In the genomic region with DNA sequence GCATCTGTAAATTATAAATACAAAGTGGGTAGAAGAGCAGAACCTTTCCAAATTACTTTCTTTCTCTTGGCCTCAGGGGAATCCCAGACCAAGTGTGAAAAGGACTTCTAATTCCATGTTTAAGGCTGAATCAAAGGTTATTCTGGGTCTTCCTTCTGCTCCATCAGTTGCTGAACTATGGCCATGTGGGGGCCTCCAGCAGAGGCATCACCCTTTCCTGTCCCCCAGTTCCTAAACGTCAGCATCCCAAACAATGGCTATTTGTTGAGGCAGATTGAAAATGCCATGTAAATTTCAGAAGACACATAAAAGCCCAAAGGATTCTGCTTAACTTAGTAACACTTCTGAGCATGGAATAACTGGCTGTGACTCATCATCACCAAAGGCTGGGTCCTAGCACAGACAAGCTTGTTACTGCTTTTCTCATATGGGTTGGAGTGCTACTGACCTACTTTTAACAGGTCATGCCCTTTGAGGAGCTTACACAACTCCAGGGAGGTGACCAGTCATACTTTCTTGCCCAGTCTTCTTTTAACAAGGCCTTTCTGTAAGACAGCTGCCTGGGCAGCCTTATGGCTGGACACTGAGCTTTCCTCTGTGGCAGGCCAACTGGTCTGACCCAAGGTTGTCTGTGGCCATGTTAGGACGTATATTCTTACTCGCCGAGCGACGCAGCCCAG, we compare ENCODE assay signal across 9 cellular contexts.
DNase-seq lines count a peak whose midpoint lies in the region; ATAC-seq and TF ChIP-seq lines count a peak whose summit lies in the region.
"Had no signal": no experiment of that assay in that cellular context is flagged by ENCODE, and none has a peak within 500 bp of the region (broad histone marks: within the 10 kb centered on the region; RNA-seq: fewer than 3 reads in every experiment).

No MANE protein-coding gene starts in this region.

- no peaks in the 10 kb centered on the region for H3K9me3 ChIP-seq in ascending aorta

- H3K27me3 Mint-ChIP-seq in HFFc6 (ENCODE audit: insufficient read depth) (no peaks in the 10 kb centered on the region; the same call in 1 of the 2 replicates), progenitor cell of endocrine pancreas (no peaks in the 10 kb centered on the region)

- H3K4me1 ChIP-seq in ascending aorta: peaks cover 0 to 11% of the 10 kb centered on the region in 2 donors

- intact Hi-C loops in ascending aorta (cut with DNase I) (no loop called here), left ventricle myocardium superior (cut with micrococcal nuclease) (no loop called here)

- DNase-seq in HFFc6 (peak; percentile 93), ascending aorta (ENCODE audit: low spot score in 2 of 2) (peak in 1 of 2 donors; percentile 69), left ventricle myocardium superior (peak; percentile 43), activated gamma-delta T cell treated with Interleukin-2 at 50 U/mL for 16 hours (no peak), putamen (ENCODE audit: low spot score) (no peak), NCI-H446 (lab: John Stamatoyannopoulos, UW) (no peak), progenitor cell of endocrine pancreas (ENCODE audit: low spot score, unreplicated experiment) (no peak)
- no peak for DNase-seq in stimulated activated naive CD8-positive, alpha-beta T cell treated with anti-CD3 and anti-CD28 coated beads, Interleukin-15, Interleukin-2, amounts not matched to agents 100 U/mL and 50 U/mL, for 24 hours
- DNase-seq: T1000 had no signal

- H3K36me3 Mint-ChIP-seq in HFFc6 (ENCODE audit: low read depth) (peaks cover 27% of the 10 kb centered on the region), progenitor cell of endocrine pancreas (ENCODE audit: insufficient read depth) (peaks cover 6% of the 10 kb centered on the region)

- H3K27ac Mint-ChIP-seq in HFFc6 (peak overlapping the region; percentile 94), progenitor cell of endocrine pancreas (no peak overlapping the region)

- ATAC-seq in left ventricle myocardium superior: peak; percentile 89
- peak; percentile 60 for ATAC-seq in stimulated activated naive CD8-positive, alpha-beta T cell treated with anti-CD3 and anti-CD28 coated beads, Interleukin-15, Interleukin-2, amounts not matched to agents 100 U/mL and 50 U/mL, for 24 hours

- H3K27ac ChIP-seq in ascending aorta: peak overlapping the region; percentile 46 to 65

- peaks cover 22 to 43% of the 10 kb centered on the region in 2 donors for H3K36me3 ChIP-seq in ascending aorta

- TF ChIP-seq CTCF in HFFc6 (IDR thresholded peaks at IDR 0.05) (no peak; the same call in 1 of the 2 replicates), ascending aorta (IDR thresholded peaks at IDR 0.05) (no peak), progenitor cell of endocrine pancreas (IDR thresholded peaks at IDR 0.05; ENCODE audit: unreplicated experiment) (no peak)

- H3K4me3 ChIP-seq in ascending aorta: no peak overlapping the region

- peak overlapping the region; percentile 54 for H3K4me3 Mint-ChIP-seq in HFFc6
- no peak overlapping the region for H3K4me3 Mint-ChIP-seq in progenitor cell of endocrine pancreas (ENCODE audit: low read depth)

- H3K27me3 ChIP-seq in ascending aorta: no peaks in the 10 kb centered on the region

- H3K9me3 Mint-ChIP-seq in HFFc6 (no peaks in the 10 kb centered on the region), progenitor cell of endocrine pancreas (ENCODE audit: low read depth) (no peaks in the 10 kb centered on the region)

- H3K4me1 Mint-ChIP-seq in HFFc6 (ENCODE audit: low read depth) (peaks cover 47% of the 10 kb centered on the region), progenitor cell of endocrine pancreas (ENCODE audit: low read depth) (no peaks in the 10 kb centered on the region)

Comparison
In these comparisons a context has a peak if more than half of its experiments do, and no peak if none do; other contexts are left out.
1. DNase-seq: peak in HFFc6 (single experiment) and left ventricle myocardium superior (single experiment); none in stimulated activated naive CD8-positive, alpha-beta T cell treated with anti-CD3 and anti-CD28 coated beads, Interleukin-15, Interleukin-2, amounts not matched to agents 100 U/mL and 50 U/mL, for 24 hours (single experiment), activated gamma-delta T cell treated with Interleukin-2 at 50 U/mL for 16 hours (single experiment), putamen (single experiment), NCI-H446 (0 of 2) and progenitor cell of endocrine pancreas (single experiment).